Comparison of ENCODE assay signal across 16 cellular contexts in the genomic region with DNA sequence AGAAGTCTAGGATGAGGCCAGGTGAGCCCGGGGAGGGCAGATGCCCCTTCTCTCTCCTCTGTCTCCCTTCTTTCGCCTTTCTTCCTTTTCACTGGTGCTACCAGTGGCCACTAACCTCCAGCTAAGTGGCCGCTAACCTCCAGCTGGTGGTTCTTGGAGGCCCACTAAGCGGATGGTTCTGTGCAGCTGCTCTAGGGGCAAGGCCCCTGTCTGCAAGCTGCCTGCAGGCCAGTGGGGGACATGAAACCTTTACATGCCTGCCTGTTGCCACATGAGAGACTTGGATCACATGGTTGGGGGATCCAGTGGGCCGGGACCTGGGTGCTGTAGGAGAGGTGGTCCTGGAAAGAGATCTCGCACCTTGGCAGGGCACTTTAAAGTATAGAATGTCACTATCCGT. TPM values are rescaled to one million over a fixed set of nuclear protein-coding genes. Genes with fewer than 3 reads are reported as not detected.
DNase-seq lines count a peak whose midpoint lies in the region; ATAC-seq and TF ChIP-seq lines count a peak whose summit lies in the region.
"Had no signal": no experiment of that assay in that cellular context is flagged by ENCODE, and none has a peak within 500 bp of the region (broad histone marks: within the 10 kb centered on the region; RNA-seq: fewer than 3 reads in every experiment).

No MANE protein-coding gene starts in this region.

- no peak overlapping the region for H2BK15ac ChIP-seq in mesenchymal stem cell (ENCODE audit: low read depth, poor library complexity, severe bottlenecking)

- no peaks in the 10 kb centered on the region for H3K4me1 Mint-ChIP-seq in activated naive CD4-positive, alpha-beta T cell treated with anti-CD3 and anti-CD28 coated beads for 36 hours (ENCODE audit: low read depth)
- H3K4me1 Mint-ChIP-seq in activated naive CD8-positive, alpha-beta T cell treated with anti-CD3 and anti-CD28 coated beads for 36 hours = no peaks in the 10 kb centered on the region

- no peak for TF ChIP-seq POLR2A in upper lobe of left lung (IDR thresholded peaks at IDR 0.05)

- no peak for TF ChIP-seq CTCF in upper lobe of left lung (IDR thresholded peaks at IDR 0.05)

- no peaks in the 10 kb centered on the region for H3K9me3 Mint-ChIP-seq in activated naive CD4-positive, alpha-beta T cell treated with anti-CD3 and anti-CD28 coated beads, Interleukin-2, amount 50 U/mL, for 72 hours
- H3K9me3 Mint-ChIP-seq in activated naive CD4-positive, alpha-beta T cell treated with anti-CD3 and anti-CD28 coated beads for 36 hours = no peaks in the 10 kb centered on the region
- no peaks in the 10 kb centered on the region for H3K9me3 Mint-ChIP-seq in activated naive CD8-positive, alpha-beta T cell treated with anti-CD3 and anti-CD28 coated beads for 36 hours
- H3K9me3 Mint-ChIP-seq: CD4-positive, CD25-positive, alpha-beta regulatory T cell; IgD-negative memory B cell had no signal

- peak overlapping the region; percentile 45 to 63 for H3K27ac Mint-ChIP-seq in activated naive CD4-positive, alpha-beta T cell treated with anti-CD3 and anti-CD28 coated beads, Interleukin-2, amount 50 U/mL, for 72 hours
- H3K27ac Mint-ChIP-seq in activated naive CD4-positive, alpha-beta T cell treated with anti-CD3 and anti-CD28 coated beads for 36 hours = no peak overlapping the region
- peak overlapping the region; percentile 43 for H3K27ac Mint-ChIP-seq in activated naive CD8-positive, alpha-beta T cell treated with anti-CD3 and anti-CD28 coated beads for 36 hours
- H3K27ac Mint-ChIP-seq: IgD-negative memory B cell had no signal

- H3K4ac ChIP-seq in mesenchymal stem cell (ENCODE audit: low read depth in 1 of 2, low read length in 2 of 2) = no peak overlapping the region

- H3K79me1 ChIP-seq in mesenchymal stem cell (replicated peaks; ENCODE audit: low read length, poor library complexity, severe bottlenecking) = peaks cover 2% of the 10 kb centered on the region

- 98% methylated on average over 7 of the region's 7 CpGs for WGBS in mesenchymal stem cell
- WGBS in upper lobe of left lung, 2 donors = 84 to 95% methylated on average over 7 of the region's 7 CpGs

- no peaks in the 10 kb centered on the region for H3K36me3 Mint-ChIP-seq in activated naive CD4-positive, alpha-beta T cell treated with anti-CD3 and anti-CD28 coated beads, Interleukin-2, amount 50 U/mL, for 72 hours
- H3K36me3 Mint-ChIP-seq in activated naive CD4-positive, alpha-beta T cell treated with anti-CD3 and anti-CD28 coated beads for 36 hours (ENCODE audit: low read depth) = peaks cover 7% of the 10 kb centered on the region
- peaks cover 13% of the 10 kb centered on the region for H3K36me3 Mint-ChIP-seq in activated naive CD8-positive, alpha-beta T cell treated with anti-CD3 and anti-CD28 coated beads for 36 hours

- H2AFZ ChIP-seq in mesenchymal stem cell (ENCODE audit: low read depth, low read length) = no peak overlapping the region
- H2AFZ ChIP-seq: GM23248 had no signal

- CTCF ChIA-PET in activated naive CD4-positive, alpha-beta T cell treated with anti-CD3 and anti-CD28 coated beads for 36 hours (lab: Charles Lee) = interaction anchor here (0.8 to 8.7 kb wide), 5 partner anchors 9 to 176 kb away, joined by 3 to 93 read pairs (median 4); partner anchors contain the start of gene IKBKE

- H3K18ac ChIP-seq in mesenchymal stem cell (ENCODE audit: low read depth in 1 of 2, low read length in 2 of 2) = no peak overlapping the region

- no peak overlapping the region for H3K23ac ChIP-seq in mesenchymal stem cell (ENCODE audit: low read length in 2 of 2)

- H3K4me1 ChIP-seq in mesenchymal stem cell (ENCODE audit: control insufficient read depth, insufficient read depth, low read depth, low read length) (peaks cover 5% of the 10 kb centered on the region), upper lobe of left lung (peaks cover 0 to 19% (median 5%) of the 10 kb centered on the region in 4 donors)

- DNase-seq in activated naive CD4-positive, alpha-beta T cell treated with anti-CD3 and anti-CD28 coated beads, Interleukin-2, amount 50 U/mL, for 72 hours (ENCODE audit: low spot score in 2 of 2) = no peak
- DNase-seq in activated naive CD4-positive, alpha-beta T cell treated with anti-CD3 and anti-CD28 coated beads for 36 hours = no peak
- DNase-seq in activated naive CD8-positive, alpha-beta T cell treated with anti-CD3 and anti-CD28 coated beads for 36 hours = no peak
- DNase-seq in mesenchymal stem cell = no peak
- no peak for DNase-seq in upper lobe of left lung
- no peak for DNase-seq in D341Med (ENCODE audit: low spot score)
- DNase-seq: CD4-positive, CD25-positive, alpha-beta regulatory T cell; DND-41; GDM1; GM23248; NCI-H1436; NCI-H2081; NCI-H524 had no signal

- no peaks in the 10 kb centered on the region for H3K27me3 ChIP-seq in mesenchymal stem cell (ENCODE audit: control insufficient read depth in 1 of 2, insufficient read depth in 1 of 2, low read length in 2 of 2)
- no peaks in the 10 kb centered on the region for H3K27me3 ChIP-seq in upper lobe of left lung

- H2BK5ac ChIP-seq in mesenchymal stem cell (ENCODE audit: low read depth, low read length, poor library complexity, severe bottlenecking) = no peak overlapping the region

- H3K14ac ChIP-seq in mesenchymal stem cell (ENCODE audit: low read length in 2 of 2) = no peak overlapping the region

- no peak overlapping the region for H4K8ac ChIP-seq in mesenchymal stem cell (ENCODE audit: low read length)

- no peaks in the 10 kb centered on the region for H3K9me3 ChIP-seq in mesenchymal stem cell (ENCODE audit: control insufficient read depth, low read length)
- H3K9me3 ChIP-seq in upper lobe of left lung = no peaks in the 10 kb centered on the region

- H2AK5ac ChIP-seq in mesenchymal stem cell (ENCODE audit: low read length, severe bottlenecking) = no peak overlapping the region

- TF ChIP-seq EP300 in upper lobe of left lung (IDR thresholded peaks at IDR 0.05) = no peak

- intact Hi-C loops in activated naive CD4-positive, alpha-beta T cell treated with anti-CD3 and anti-CD28 coated beads for 36 hours (cut with micrococcal nuclease) = no loop called here

- H2BK120ac ChIP-seq in mesenchymal stem cell (ENCODE audit: low read depth, low read length) = no peak overlapping the region

- H3K4me3 ChIP-seq in mesenchymal stem cell (ENCODE audit: insufficient read depth in 1 of 2, low read depth in 1 of 2, low read length in 2 of 2) (no peak overlapping the region), upper lobe of left lung (no peak overlapping the region)
- H3K4me3 ChIP-seq: GM23248 had no signal

- no peak overlapping the region for H3K27ac ChIP-seq in mesenchymal stem cell (ENCODE audit: low read length, poor library complexity, severe bottlenecking)
- no peak overlapping the region for H3K27ac ChIP-seq in upper lobe of left lung
- H3K27ac ChIP-seq: GM23248 had no signal

- ATAC-seq in activated naive CD4-positive, alpha-beta T cell treated with anti-CD3 and anti-CD28 coated beads, Interleukin-2, amount 50 U/mL, for 72 hours = no peak
- no peak for ATAC-seq in upper lobe of left lung (ENCODE audit: low FRiP score in 2 of 2)
- ATAC-seq in HG03442 (IDR thresholded peaks at IDR 0.05; ENCODE audit: unreplicated experiment) = no peak
- ATAC-seq: HCT116 had no signal

- H2BK12ac ChIP-seq in mesenchymal stem cell (ENCODE audit: low read length in 2 of 2) = no peak overlapping the region

- H3K4me2 ChIP-seq in mesenchymal stem cell (ENCODE audit: low read length, poor library complexity, severe bottlenecking) = no peak overlapping the region

- H3K27me3 Mint-ChIP-seq in activated naive CD4-positive, alpha-beta T cell treated with anti-CD3 and anti-CD28 coated beads for 36 hours (ENCODE audit: low read depth) = no peaks in the 10 kb centered on the region
- H3K27me3 Mint-ChIP-seq in activated naive CD8-positive, alpha-beta T cell treated with anti-CD3 and anti-CD28 coated beads for 36 hours = no peaks in the 10 kb centered on the region
- H3K27me3 Mint-ChIP-seq: CD4-positive, CD25-positive, alpha-beta regulatory T cell; IgD-negative memory B cell had no signal

- no peak overlapping the region for H3K4me3 Mint-ChIP-seq in activated naive CD4-positive, alpha-beta T cell treated with anti-CD3 and anti-CD28 coated beads for 36 hours
- H3K4me3 Mint-ChIP-seq in activated naive CD8-positive, alpha-beta T cell treated with anti-CD3 and anti-CD28 coated beads for 36 hours = no peak overlapping the region
- H3K4me3 Mint-ChIP-seq: CD4-positive, CD25-positive, alpha-beta regulatory T cell; IgD-negative memory B cell had no signal

- peak overlapping the region; percentile 9 for H3K9ac ChIP-seq in mesenchymal stem cell (ENCODE audit: low read length)
- H3K9ac ChIP-seq: GM23248 had no signal

- H4K91ac ChIP-seq in mesenchymal stem cell (ENCODE audit: low read length) = no peak overlapping the region

- H3K36me3 ChIP-seq in mesenchymal stem cell (ENCODE audit: control insufficient read depth in 1 of 2, insufficient read depth in 2 of 2, low read depth in 1 of 2, low read length in 2 of 2) (peaks cover 61 to 65% of the 10 kb centered on the region in 2 experiments), upper lobe of left lung (peaks cover 0 to 22% (median 7%) of the 10 kb centered on the region in 4 donors)

RNA-seq across cellular contexts. Expression of gene IKBKE, which starts 17.7 kb away (rescaled TPM):
- 10 to 100 TPM in 1 of 2 donors, 1 to 10 TPM in 1; 4.5 to 40.7 TPM for total RNA-seq in activated naive CD4-positive, alpha-beta T cell treated with anti-CD3 and anti-CD28 coated beads, Interleukin-2, amount 50 U/mL, for 72 hours
- 1 to 10 TPM; 7.0 to 8.6 TPM for total RNA-seq in activated naive CD4-positive, alpha-beta T cell treated with anti-CD3 and anti-CD28 coated beads for 36 hours
- 10 to 100 TPM; 18.7 to 19.8 TPM for total RNA-seq in activated naive CD8-positive, alpha-beta T cell treated with anti-CD3 and anti-CD28 coated beads for 36 hours
- 15.5 TPM for polyA plus RNA-seq in mesenchymal stem cell (2013, experiment 1 of 2)
- polyA plus RNA-seq in mesenchymal stem cell (2013, experiment 2 of 2) = 15.3 TPM
- 10 to 100 TPM in 2 of 6 donors, 1 to 10 TPM in 4; 7.4 to 25.1 (median 9.2) TPM for total RNA-seq in upper lobe of left lung

RNA-seq across cellular contexts. Expression of gene RASSF5, which starts 19.4 kb away (rescaled TPM):
- total RNA-seq in activated naive CD4-positive, alpha-beta T cell treated with anti-CD3 and anti-CD28 coated beads, Interleukin-2, amount 50 U/mL, for 72 hours = 100 to 1,000 TPM; 212 to 239 TPM
- total RNA-seq in activated naive CD4-positive, alpha-beta T cell treated with anti-CD3 and anti-CD28 coated beads for 36 hours = 100 to 1,000 TPM; 257 to 258 TPM
- total RNA-seq in activated naive CD8-positive, alpha-beta T cell treated with anti-CD3 and anti-CD28 coated beads for 36 hours = 100 to 1,000 TPM; 223 to 226 TPM
- polyA plus RNA-seq in mesenchymal stem cell (2013, experiment 1 of 2) = 0.93 TPM
- polyA plus RNA-seq in mesenchymal stem cell (2013, experiment 2 of 2) = 1.2 TPM
- 10 to 100 TPM; 47.2 to 61.1 (median 54.9) TPM for total RNA-seq in upper lobe of left lung
